11 cellular contexts compared by ENCODE assay signal in the genomic region with DNA sequence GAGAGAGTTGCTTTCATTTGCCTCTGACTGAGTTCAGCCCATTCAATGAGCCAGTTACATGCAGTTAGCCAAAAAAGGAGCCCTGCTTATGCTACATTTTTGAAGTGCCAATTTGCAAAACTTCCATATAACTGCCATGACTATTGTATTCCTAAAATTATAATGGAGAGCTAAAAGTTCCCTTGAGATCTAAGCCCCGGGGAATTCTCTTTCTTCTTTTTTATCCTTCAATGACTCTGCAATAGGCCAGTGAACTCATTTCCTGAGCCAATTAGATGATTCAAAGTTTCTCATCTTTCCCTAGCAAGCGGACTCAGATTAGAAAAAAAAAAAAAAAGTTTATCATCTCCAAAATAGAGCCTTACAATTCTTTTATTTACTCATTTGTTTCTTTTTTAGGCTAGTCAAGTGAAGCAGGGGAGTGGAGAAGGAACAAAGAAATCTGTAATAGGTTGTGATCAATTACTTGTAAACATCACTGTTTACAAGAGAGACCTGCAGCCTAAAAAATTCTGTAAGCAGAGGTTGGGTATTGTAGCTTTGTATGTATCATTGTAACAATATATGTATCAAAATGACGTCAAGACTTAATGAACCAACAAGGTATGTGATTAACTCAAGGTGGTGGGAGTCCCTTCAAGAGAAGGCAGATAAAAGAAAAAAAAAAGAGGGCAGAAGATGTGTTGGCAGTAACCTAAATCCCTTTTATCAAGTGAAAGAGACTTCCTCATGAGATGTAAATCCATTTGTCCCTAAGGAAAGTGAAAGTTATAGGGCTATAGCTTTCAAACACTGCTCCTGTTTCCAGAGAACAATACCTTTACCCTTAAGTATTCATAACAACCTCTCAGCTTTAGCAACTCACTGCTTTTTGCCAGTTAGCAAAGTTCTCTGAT. TPM values are rescaled to one million over a fixed set of nuclear protein-coding genes. Genes with fewer than 3 reads are reported as not detected.
DNase-seq lines count a peak whose midpoint lies in the region; ATAC-seq, FAIRE-seq and TF ChIP-seq lines count a peak whose summit lies in the region.
"Had no signal": no experiment of that assay in that cellular context is flagged by ENCODE, and none has a peak within 500 bp of the region (broad histone marks: within the 10 kb centered on the region; RNA-seq: fewer than 3 reads in every experiment).

No MANE protein-coding gene starts in this region.

- no peaks in the 10 kb centered on the region; the same call in 2 of the 3 replicates for H3K9me3 ChIP-seq in GM12878 (replicated peaks; ENCODE audit: control insufficient read depth, insufficient read depth, low read length)
- H3K9me3 ChIP-seq: colonic mucosa had no signal

- intact Hi-C loops in GM12878 (cut with micrococcal nuclease; ENCODE audit: unreplicated experiment) (no loop called here), natural killer cell (cut with micrococcal nuclease) (loop anchor here (5.0 kb wide), 3 partner anchors 50 to 65 kb away; a partner anchor contains a TSS)

- RAD21 ChIA-PET in GM12878 (lab: Charles Lee; ENCODE audit: unreplicated experiment) = interaction anchor here (0.6 kb wide), 1 partner anchor 411 kb away, joined by 4 read pairs; no protein-coding TSS in a partner anchor

- no peaks in the 10 kb centered on the region for H3K9me3 Mint-ChIP-seq in natural killer cell
- no peaks in the 10 kb centered on the region for H3K9me3 Mint-ChIP-seq in T-cell

- CTCF ChIA-PET in GM12878 (lab: Yijun Ruan, JAX) (interaction anchor here (1.2 to 1.9 kb wide), 4 partner anchors 10 to 521 kb away, joined by 3 to 11 read pairs (median 5); no protein-coding TSS in a partner anchor), T-cell (lab: Charles Lee) (interaction anchor here (0.5 to 0.7 kb wide), 4 partner anchors 18 to 849 kb away, joined by 3 read pairs; no protein-coding TSS in a partner anchor)

- peaks cover 10% of the 10 kb centered on the region; the same call in 1 of the 2 replicates for H3K4me1 ChIP-seq in GM12878 (ENCODE audit: control insufficient read depth, insufficient read depth, low read length)
- H3K4me1 ChIP-seq: colonic mucosa had no signal

- no peak overlapping the region for H3K4me3 Mint-ChIP-seq in natural killer cell
- no peak overlapping the region for H3K4me3 Mint-ChIP-seq in T-cell

- no peak overlapping the region for H3K27ac ChIP-seq in GM12878 (ENCODE audit: control insufficient read depth, insufficient read depth)
- H3K27ac ChIP-seq: colonic mucosa had no signal

- BruUV-seq in GM12878 (replicated peaks; lab: Mats Ljungman, UMichigan) = no TSS peak

- in situ Hi-C loops in GM12878 (cut with MboI) = loop anchor here (5.0 kb wide), 1 partner anchor 520 kb away; no protein-coding TSS in a partner anchor

- no peaks in the 10 kb centered on the region for H3K36me3 ChIP-seq in GM12878 (ENCODE audit: control insufficient read depth in 2 of 2, insufficient read depth in 2 of 2, low read length in 1 of 2)
- H3K36me3 ChIP-seq: colonic mucosa had no signal

- no peak for TF ChIP-seq EP300 in GM12878 (IDR thresholded peaks at IDR 0.05; ENCODE audit: borderline replicate concordance in 1 of 2, control insufficient read depth in 1 of 2, low read depth in 2 of 2, low read length in 2 of 2)

- no peaks in the 10 kb centered on the region for H4K20me1 ChIP-seq in GM12878 (ENCODE audit: control insufficient read depth, insufficient read depth)

- SMC1A ChIA-PET in GM12878 (lab: Charles Lee; ENCODE audit: uncharacterized antibody, unreplicated experiment) = interaction anchor here (0.7 to 1.8 kb wide), 3 partner anchors 8 to 26 kb away, joined by 3 to 4 read pairs (median 3); no protein-coding TSS in a partner anchor

- DNase-seq in EH (ENCODE audit: low read depth) = peak; percentile 78
- DNase-seq in LHCN-M2 (ENCODE audit: low read depth) = peak; percentile 68
- DNase-seq in GM12878 (ENCODE audit: low read depth, low spot score) = no peak
- no peak for DNase-seq in natural killer cell
- no peak for DNase-seq in COLO668 (lab: John Stamatoyannopoulos, UW; ENCODE audit: unreplicated experiment)
- DNase-seq in T-cell = no peak
- DNase-seq: colonic mucosa, GDM1, NCI-H774 had no signal

- no peak for FAIRE-seq in GM12878 (lab: Jason Lieb, UNC)
- FAIRE-seq: H54 had no signal

- H3K4me2 ChIP-seq in GM12878 (ENCODE audit: control insufficient read depth, insufficient read depth) = no peak overlapping the region

- WGBS in GM12878 (ENCODE audit: insufficient coverage, insufficient replicate concordance, low lambda C conversion rate, missing lambda C conversion rate) = 81% methylated on average over 3 of the region's 3 CpGs

- TF ChIP-seq RAD21 in GM12878 (IDR thresholded peaks at IDR 0.05; ENCODE audit: insufficient read depth, low read depth, low read length) = no peak

- peak overlapping the region; percentile 7; the same call in 1 of the 2 replicates for H2AFZ ChIP-seq in GM12878 (ENCODE audit: control insufficient read depth, low read depth, low read length)

- TF ChIP-seq POLR2A in GM12878 (IDR thresholded peaks at IDR 0.05; ENCODE audit: low read depth, low read length) = no peak

- H3K79me2 ChIP-seq in GM12878 (ENCODE audit: control insufficient read depth, insufficient read depth, low read length) = no peaks in the 10 kb centered on the region

- no peak overlapping the region for H3K4me3 ChIP-seq in GM12878
- H3K4me3 ChIP-seq: colonic mucosa had no signal

- peak overlapping the region; percentile 92 to 97 for H3K27ac Mint-ChIP-seq in natural killer cell
- H3K27ac Mint-ChIP-seq in T-cell = no peak overlapping the region

- H3K4me1 Mint-ChIP-seq in natural killer cell = peaks cover 27 to 36% of the 10 kb centered on the region in 2 donors
- peaks cover 0 to 14% (median 9%) of the 10 kb centered on the region in 3 donors for H3K4me1 Mint-ChIP-seq in T-cell

- no peaks in the 10 kb centered on the region for H3K27me3 ChIP-seq in GM12878 (replicated peaks in 1 of 2; ENCODE audit: control insufficient read depth in 2 of 2, insufficient read depth in 2 of 2, low read length in 1 of 2)
- H3K27me3 ChIP-seq: colonic mucosa had no signal

- no peaks in the 10 kb centered on the region for H3K36me3 Mint-ChIP-seq in natural killer cell
- H3K36me3 Mint-ChIP-seq in T-cell = no peaks in the 10 kb centered on the region

- TF ChIP-seq CTCF in GM12878 (IDR thresholded peaks at IDR 0.05 in 2 of 3, conservative IDR thresholded peaks at IDR 0.05 in 1 of 3; ENCODE audit: control insufficient read depth in 2 of 3, extremely low read depth in 1 of 3, insufficient read depth in 1 of 3, low read depth in 3 of 3, low read length in 3 of 3) (no peak), natural killer cell (IDR thresholded peaks at IDR 0.05) (no peak)

- no peaks in the 10 kb centered on the region for H3K27me3 Mint-ChIP-seq in natural killer cell (ENCODE audit: low read depth in 2 of 2)
- peaks cover 0 to 2% of the 10 kb centered on the region in 2 donors for H3K27me3 Mint-ChIP-seq in T-cell

- no peak overlapping the region for H3K9ac ChIP-seq in GM12878 (ENCODE audit: control insufficient read depth, insufficient read depth, low read length)

- POLR2A ChIA-PET in GM12878 (lab: Charles Lee) = no interaction called here
- POLR2A ChIA-PET in T-cell (lab: Charles Lee) = interaction anchor here (0.5 to 1.0 kb wide), 4 partner anchors 49 to 1210 kb away, joined by 3 read pairs; a partner anchor contains a TSS

- ATAC-seq in GM12878 (no peak), natural killer cell (no peak), T-cell (replicated peaks in 1 of 4) (no peak), GM19035 (IDR thresholded peaks at IDR 0.05; ENCODE audit: unreplicated experiment) (no peak)

TF ChIP-seq in GM12878, 131 proteins besides CTCF, POLR2A, EP300 and RAD21 (continues in another document):
- TF ChIP-seq SREBF1 (IDR thresholded peaks at IDR 0.05; ENCODE audit: low read length) = no peak

RNA-seq across cellular contexts. Expression of a gene that starts 48.7 kb away (rescaled TPM):
- total RNA-seq in LHCN-M2 (2014; rRNA removed) = 7.4 and 7.8 TPM in 2 replicates
- polyA plus RNA-seq in LHCN-M2 (2012) = 3.2 TPM
- total RNA-seq in GM12878 (2013; cell fraction: nucleolus; rRNA removed) = 22.6 and 25.0 TPM in 2 replicates
- total RNA-seq in GM12878 (2014; rRNA removed) = 7.1 and 7.4 TPM in 2 replicates
- 20.4 and 22.0 TPM in 2 replicates for total RNA-seq in GM12878 (2014; rRNA removed; fragmentation: Illumina TruSeq; extraction: Trizol)
- 9.2 and 12.9 TPM in 2 replicates for total RNA-seq in GM12878 (2021)
- polyA plus RNA-seq in GM12878 (2011; ENCODE audit: low read depth) = 1.5 TPM
- 0.96 and 1.5 TPM in 2 replicates for polyA plus RNA-seq in GM12878 (2011; rRNA removed)
- 0.25 and 0.30 TPM in 2 replicates for polyA plus RNA-seq in GM12878 (2011; cell fraction: cytosol; rRNA removed)
- polyA plus RNA-seq in GM12878 (2011; cell fraction: nucleus; rRNA removed) = 0.31 and 0.45 TPM in 2 replicates
- polyA plus RNA-seq in GM12878 (2012) = 2.3 and 3.3 TPM in 2 replicates
- polyA plus RNA-seq in GM12878 (2014; fragmentation: Illumina TruSeq; extraction: Trizol) = 10.0 and 14.4 TPM in 2 replicates
- 1 to 10 TPM; 5.6 to 7.6 TPM for polyA plus RNA-seq in GM12878 (2014; fragmentation: Nextera tagmentation; extraction: Ambion mirVana)
- polyA plus RNA-seq in GM12878 (2014; rRNA removed) = 5.0 and 6.0 TPM in 2 replicates
- polyA plus RNA-seq in GM12878 (2016; fragmentation: Nextera tagmentation; extraction: Ambion mirVana) = 1 to 10 TPM; 7.2 to 9.1 TPM
- 0.88 and 3.4 TPM in 2 replicates for polyA minus RNA-seq in GM12878 (2011; rRNA and poly(A)+ RNA removed)
- polyA minus RNA-seq in GM12878 (2011; cell fraction: cytosol; rRNA and poly(A)+ RNA removed) = 2.2 TPM in 1 of 2 replicates, not detected in the other
- polyA minus RNA-seq in GM12878 (2011; cell fraction: nucleus; rRNA and poly(A)+ RNA removed) = 1.2 and 1.7 TPM in 2 replicates
- 1 to 10 TPM; 3.1 to 5.4 (median 4.3) TPM for total RNA-seq in natural killer cell
- total RNA-seq in T-cell = 1 to 10 TPM; 2.1 to 5.5 (median 3.6) TPM

RNA-seq across cellular contexts. Expression of a gene that starts 49.6 kb away (rescaled TPM):
- total RNA-seq in LHCN-M2 (2014; rRNA removed) (30.6 and 32.8 TPM in 2 replicates), GM12878 (2014; rRNA removed) (62.6 and 71.8 TPM in 2 replicates), GM12878 (2014; rRNA removed; fragmentation: Illumina TruSeq; extraction: Trizol) (73.9 and 80.3 TPM in 2 replicates), GM12878 (2021) (61.8 and 66.2 TPM in 2 replicates), natural killer cell (100 to 1,000 TPM; 219 to 296 (median 272) TPM), T-cell (100 to 1,000 TPM in 2 of 5 donors, 10 to 100 TPM in 3; 81.4 to 152 (median 97.0) TPM)
- polyA plus RNA-seq in LHCN-M2 (2012) = 12.5 TPM
- 509 and 520 TPM in 2 replicates for total RNA-seq in GM12878 (2013; cell fraction: nucleolus; rRNA removed)
- polyA plus RNA-seq in GM12878 (2011; ENCODE audit: low read depth) = 21.7 TPM
- polyA plus RNA-seq in GM12878 (2011; rRNA removed) (100 and 135 TPM in 2 replicates), GM12878 (2014; fragmentation: Illumina TruSeq; extraction: Trizol) (64.3 and 93.6 TPM in 2 replicates), GM12878 (2014; fragmentation: Nextera tagmentation; extraction: Ambion mirVana) (10 to 100 TPM; 19.5 to 25.7 TPM), GM12878 (2014; rRNA removed) (39.9 and 46.2 TPM in 2 replicates), GM12878 (2016; fragmentation: Nextera tagmentation; extraction: Ambion mirVana) (10 to 100 TPM; 51.9 to 55.3 TPM)
- 48.4 and 48.9 TPM in 2 replicates for polyA plus RNA-seq in GM12878 (2011; cell fraction: cytosol; rRNA removed)
- polyA plus RNA-seq in GM12878 (2011; cell fraction: nucleus; rRNA removed) = 71.4 and 81.2 TPM in 2 replicates
- 40.1 and 44.3 TPM in 2 replicates for polyA plus RNA-seq in GM12878 (2012)
- 106 and 123 TPM in 2 replicates for polyA minus RNA-seq in GM12878 (2011; rRNA and poly(A)+ RNA removed)
- polyA minus RNA-seq in GM12878 (2011; cell fraction: cytosol; rRNA and poly(A)+ RNA removed) = 31.1 and 36.1 TPM in 2 replicates
- polyA minus RNA-seq in GM12878 (2011; cell fraction: nucleus; rRNA and poly(A)+ RNA removed) = 66.0 and 128 TPM in 2 replicates

Comparison
In these comparisons a context has a peak if more than half of its experiments do, and no peak if none do; other contexts are left out.
1. DNase-seq: peak in EH (single experiment) and LHCN-M2 (single experiment); none in GM12878 (single experiment), natural killer cell (single experiment), COLO668 (single experiment) and T-cell (0 of 34).
2. H3K27ac Mint-ChIP-seq: peak in natural killer cell (2 of 2); none in T-cell (0 of 2).